8 cellular contexts compared by ENCODE assay signal in the genomic region with DNA sequence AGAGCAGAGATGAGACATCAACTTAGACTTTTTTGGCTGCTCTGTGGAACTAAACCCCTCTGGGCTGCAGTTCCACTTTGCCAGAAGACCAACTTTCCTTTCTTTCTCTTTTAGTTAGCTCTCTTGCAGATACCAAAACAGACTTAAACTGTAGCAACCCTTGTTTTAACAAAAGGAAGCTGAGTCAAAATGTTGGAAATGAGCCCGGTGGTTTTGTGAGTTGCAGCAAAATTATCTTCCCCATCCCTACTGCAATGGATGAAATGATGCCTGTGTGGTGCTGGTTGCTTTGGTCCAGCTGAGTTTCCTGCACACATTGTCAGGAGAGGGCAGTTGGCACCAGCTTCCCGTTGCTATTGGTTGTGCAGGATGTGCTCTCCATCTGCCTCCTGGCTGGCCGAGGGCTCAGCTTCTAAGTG.
DNase-seq lines count a peak whose midpoint lies in the region; ATAC-seq and TF ChIP-seq lines count a peak whose summit lies in the region.

No MANE protein-coding gene starts in this region.

- H3K27ac Mint-ChIP-seq in natural killer cell treated with Interleukin-12 subunit alpha and Interleukin-12 subunit beta and Interleukin-15 and Interleukin-18, amount 100 ng/mL, for 72 hours: peak overlapping the region; percentile 91 to 97

- peaks cover 5% of the 10 kb centered on the region for H3K36me3 Mint-ChIP-seq in natural killer cell treated with Interleukin-12 subunit alpha and Interleukin-12 subunit beta and Interleukin-15 and Interleukin-18, amount 100 ng/mL, for 72 hours

- H3K9me3 ChIP-seq in OCI-LY1 (ENCODE audit: low read length) (no peaks in the 10 kb centered on the region), BE2C (no peaks in the 10 kb centered on the region)

- H3K4me1 ChIP-seq in OCI-LY1 (ENCODE audit: insufficient read depth, low read length, severe bottlenecking): peaks cover 43% of the 10 kb centered on the region
- peaks cover 38% of the 10 kb centered on the region for H3K4me1 ChIP-seq in BE2C

- H3K9me2 ChIP-seq in OCI-LY1 (ENCODE audit: low read depth, low read length): no peaks in the 10 kb centered on the region

- peak overlapping the region; percentile 81 for H3K27ac ChIP-seq in OCI-LY1 (ENCODE audit: low read depth, low read length, poor library complexity, severe bottlenecking)

- peak overlapping the region; percentile 85 for H3K4me3 Mint-ChIP-seq in natural killer cell treated with Interleukin-12 subunit alpha and Interleukin-12 subunit beta and Interleukin-15 and Interleukin-18, amount 100 ng/mL, for 72 hours

- peak; percentile 10 for ATAC-seq in GM21526 (IDR thresholded peaks at IDR 0.05; ENCODE audit: low FRiP score, unreplicated experiment)
- ATAC-seq in natural killer cell treated with Interleukin-12 subunit alpha and Interleukin-12 subunit beta and Interleukin-15 and Interleukin-18, amount 100 ng/mL, for 72 hours: peak; percentile 74 to 78

- no peaks in the 10 kb centered on the region for H3K27me3 ChIP-seq in OCI-LY1 (ENCODE audit: insufficient read depth, low read length)
- H3K27me3 ChIP-seq in BE2C: no peaks in the 10 kb centered on the region

- H3K4me3 ChIP-seq in OCI-LY1 (ENCODE audit: low read depth, low read length, poor library complexity, severe bottlenecking) (peak overlapping the region; percentile 51), BE2C (ENCODE audit: low read depth, low read length) (no peak overlapping the region)

- peak; percentile 84 for DNase-seq in ELR (ENCODE audit: low read depth)
- DNase-seq in dermis microvascular lymphatic vessel endothelial cell (ENCODE audit: low read depth in 2 of 2): peak; percentile 89 to 95
- DNase-seq in natural killer cell treated with Interleukin-12 subunit alpha and Interleukin-12 subunit beta and Interleukin-15 and Interleukin-18, amount 100 ng/mL, for 72 hours (ENCODE audit: low spot score): no peak
- no peak for DNase-seq in HT-29 (ENCODE audit: low spot score)
- no peak for DNase-seq in BE2C
- DNase-seq in kidney glomerular epithelial cell (lab: John Stamatoyannopoulos, UW): no peak

- peak overlapping the region; percentile 49 for H3K9ac ChIP-seq in OCI-LY1 (ENCODE audit: low read length)

- H3K36me3 ChIP-seq in OCI-LY1 (ENCODE audit: insufficient read depth, low read length): no peaks in the 10 kb centered on the region
- H3K36me3 ChIP-seq in BE2C: peaks cover 28% of the 10 kb centered on the region

- H3K9me3 Mint-ChIP-seq in natural killer cell treated with Interleukin-12 subunit alpha and Interleukin-12 subunit beta and Interleukin-15 and Interleukin-18, amount 100 ng/mL, for 72 hours: no peaks in the 10 kb centered on the region

- H4K20me1 ChIP-seq in OCI-LY1 (ENCODE audit: insufficient read depth, low read length): no peaks in the 10 kb centered on the region

- no peaks in the 10 kb centered on the region for H3K27me3 Mint-ChIP-seq in natural killer cell treated with Interleukin-12 subunit alpha and Interleukin-12 subunit beta and Interleukin-15 and Interleukin-18, amount 100 ng/mL, for 72 hours

- H3F3A ChIP-seq in OCI-LY1 (ENCODE audit: insufficient read depth, low read length): no peaks in the 10 kb centered on the region

- no peak for TF ChIP-seq CTCF in OCI-LY1 (IDR thresholded peaks at IDR 0.05; ENCODE audit: low read length)
- TF ChIP-seq CTCF in BE2C (IDR thresholded peaks at IDR 0.05; ENCODE audit: low read depth, low read length): no peak

- peak overlapping the region; percentile 83 for H3K4me2 ChIP-seq in OCI-LY1 (ENCODE audit: low read length)

- H3K79me2 ChIP-seq in OCI-LY1 (ENCODE audit: insufficient read depth, low read length): no peaks in the 10 kb centered on the region

- peaks cover 44 to 57% of the 10 kb centered on the region in 2 donors for H3K4me1 Mint-ChIP-seq in natural killer cell treated with Interleukin-12 subunit alpha and Interleukin-12 subunit beta and Interleukin-15 and Interleukin-18, amount 100 ng/mL, for 72 hours (ENCODE audit: low read depth in 2 of 2)

- H2AFZ ChIP-seq in OCI-LY1 (ENCODE audit: low read length): no peak overlapping the region

Comparison
In these comparisons a context has a peak if more than half of its experiments do, and no peak if none do; other contexts are left out.
1. DNase-seq: peak in ELR (single experiment) and dermis microvascular lymphatic vessel endothelial cell (2 of 2); none in natural killer cell treated with Interleukin-12 subunit alpha and Interleukin-12 subunit beta and Interleukin-15 and Interleukin-18, amount 100 ng/mL, for 72 hours (single experiment), HT-29 (single experiment), BE2C (single experiment) and kidney glomerular epithelial cell (single experiment).